In the genomic region with DNA sequence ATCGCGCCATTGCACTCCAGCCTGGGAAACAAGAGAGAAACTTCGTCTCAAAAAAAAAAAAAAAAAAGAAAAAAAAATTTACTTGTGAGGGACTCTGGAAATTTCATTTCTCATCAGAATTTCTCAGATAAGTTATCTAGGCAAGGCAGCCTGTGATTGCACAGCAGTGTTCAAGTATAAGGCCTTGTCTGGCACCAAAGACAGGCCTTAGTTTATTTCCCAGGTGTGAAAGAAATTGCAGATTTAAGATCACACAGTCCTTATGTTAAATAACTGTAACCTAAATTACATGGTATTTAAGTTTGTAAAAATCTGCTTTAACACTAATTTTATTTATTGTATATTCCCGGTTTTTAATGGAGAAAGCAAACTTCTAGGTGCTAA, we compare ENCODE assay signal across 1 cellular context.
TF ChIP-seq lines count a peak whose summit lies in the region.

No MANE protein-coding gene starts in this region.

TF ChIP-seq in HepG2, 621 proteins besides CTCF, POLR2A, EP300 and RAD21:
- TF ChIP-seq ZFX (CRISPR knock-in tag; IDR thresholded peaks at IDR 0.05; ENCODE audit: low read depth) (peak; percentile 16), RBFOX2 (IDR thresholded peaks at IDR 0.05; ENCODE audit: low read depth, low read length) (peak; percentile 56; the same call in 1 of the 2 replicates), AGO2 (optimal IDR thresholded peaks at IDR 0.05; ENCODE audit: low read depth, low read length) (peak; percentile 51), TBP (CRISPR knock-in tag; IDR thresholded peaks at IDR 0.05) (no peak), POLR2AphosphoS2 (IDR thresholded peaks at IDR 0.05; ENCODE audit: low read depth, low read length) (no peak), GLMP (CRISPR knock-in tag; IDR thresholded peaks at IDR 0.05; ENCODE audit: borderline replicate concordance) (no peak), ZNF746 (CRISPR knock-in tag; IDR thresholded peaks at IDR 0.05) (no peak), MTA3 (CRISPR knock-in tag; IDR thresholded peaks at IDR 0.05) (no peak)
- TF ChIP-seq, protein P1, sequence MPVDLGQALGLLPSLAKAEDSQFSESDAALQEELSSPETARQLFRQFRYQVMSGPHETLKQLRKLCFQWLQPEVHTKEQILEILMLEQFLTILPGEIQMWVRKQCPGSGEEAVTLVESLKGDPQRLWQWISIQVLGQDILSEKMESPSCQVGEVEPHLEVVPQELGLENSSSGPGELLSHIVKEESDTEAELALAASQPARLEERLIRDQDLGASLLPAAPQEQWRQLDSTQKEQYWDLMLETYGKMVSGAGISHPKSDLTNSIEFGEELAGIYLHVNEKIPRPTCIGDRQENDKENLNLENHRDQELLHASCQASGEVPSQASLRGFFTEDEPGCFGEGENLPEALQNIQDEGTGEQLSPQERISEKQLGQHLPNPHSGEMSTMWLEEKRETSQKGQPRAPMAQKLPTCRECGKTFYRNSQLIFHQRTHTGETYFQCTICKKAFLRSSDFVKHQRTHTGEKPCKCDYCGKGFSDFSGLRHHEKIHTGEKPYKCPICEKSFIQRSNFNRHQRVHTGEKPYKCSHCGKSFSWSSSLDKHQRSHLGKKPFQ (CRISPR knock-in tag; IDR thresholded peaks at IDR 0.05; ENCODE audit: insufficient replicate concordance) = no peak
- TF ChIP-seq, protein P2, sequence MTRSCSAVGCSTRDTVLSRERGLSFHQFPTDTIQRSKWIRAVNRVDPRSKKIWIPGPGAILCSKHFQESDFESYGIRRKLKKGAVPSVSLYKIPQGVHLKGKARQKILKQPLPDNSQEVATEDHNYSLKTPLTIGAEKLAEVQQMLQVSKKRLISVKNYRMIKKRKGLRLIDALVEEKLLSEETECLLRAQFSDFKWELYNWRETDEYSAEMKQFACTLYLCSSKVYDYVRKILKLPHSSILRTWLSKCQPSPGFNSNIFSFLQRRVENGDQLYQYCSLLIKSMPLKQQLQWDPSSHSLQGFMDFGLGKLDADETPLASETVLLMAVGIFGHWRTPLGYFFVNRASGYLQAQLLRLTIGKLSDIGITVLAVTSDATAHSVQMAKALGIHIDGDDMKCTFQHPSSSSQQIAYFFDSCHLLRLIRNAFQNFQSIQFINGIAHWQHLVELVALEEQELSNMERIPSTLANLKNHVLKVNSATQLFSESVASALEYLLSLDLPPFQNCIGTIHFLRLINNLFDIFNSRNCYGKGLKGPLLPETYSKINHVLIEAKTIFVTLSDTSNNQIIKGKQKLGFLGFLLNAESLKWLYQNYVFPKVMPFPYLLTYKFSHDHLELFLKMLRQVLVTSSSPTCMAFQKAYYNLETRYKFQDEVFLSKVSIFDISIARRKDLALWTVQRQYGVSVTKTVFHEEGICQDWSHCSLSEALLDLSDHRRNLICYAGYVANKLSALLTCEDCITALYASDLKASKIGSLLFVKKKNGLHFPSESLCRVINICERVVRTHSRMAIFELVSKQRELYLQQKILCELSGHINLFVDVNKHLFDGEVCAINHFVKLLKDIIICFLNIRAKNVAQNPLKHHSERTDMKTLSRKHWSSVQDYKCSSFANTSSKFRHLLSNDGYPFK (CRISPR knock-in tag; IDR thresholded peaks at IDR 0.05; ENCODE audit: borderline replicate concordance) = no peak
- TF ChIP-seq, protein P3, sequence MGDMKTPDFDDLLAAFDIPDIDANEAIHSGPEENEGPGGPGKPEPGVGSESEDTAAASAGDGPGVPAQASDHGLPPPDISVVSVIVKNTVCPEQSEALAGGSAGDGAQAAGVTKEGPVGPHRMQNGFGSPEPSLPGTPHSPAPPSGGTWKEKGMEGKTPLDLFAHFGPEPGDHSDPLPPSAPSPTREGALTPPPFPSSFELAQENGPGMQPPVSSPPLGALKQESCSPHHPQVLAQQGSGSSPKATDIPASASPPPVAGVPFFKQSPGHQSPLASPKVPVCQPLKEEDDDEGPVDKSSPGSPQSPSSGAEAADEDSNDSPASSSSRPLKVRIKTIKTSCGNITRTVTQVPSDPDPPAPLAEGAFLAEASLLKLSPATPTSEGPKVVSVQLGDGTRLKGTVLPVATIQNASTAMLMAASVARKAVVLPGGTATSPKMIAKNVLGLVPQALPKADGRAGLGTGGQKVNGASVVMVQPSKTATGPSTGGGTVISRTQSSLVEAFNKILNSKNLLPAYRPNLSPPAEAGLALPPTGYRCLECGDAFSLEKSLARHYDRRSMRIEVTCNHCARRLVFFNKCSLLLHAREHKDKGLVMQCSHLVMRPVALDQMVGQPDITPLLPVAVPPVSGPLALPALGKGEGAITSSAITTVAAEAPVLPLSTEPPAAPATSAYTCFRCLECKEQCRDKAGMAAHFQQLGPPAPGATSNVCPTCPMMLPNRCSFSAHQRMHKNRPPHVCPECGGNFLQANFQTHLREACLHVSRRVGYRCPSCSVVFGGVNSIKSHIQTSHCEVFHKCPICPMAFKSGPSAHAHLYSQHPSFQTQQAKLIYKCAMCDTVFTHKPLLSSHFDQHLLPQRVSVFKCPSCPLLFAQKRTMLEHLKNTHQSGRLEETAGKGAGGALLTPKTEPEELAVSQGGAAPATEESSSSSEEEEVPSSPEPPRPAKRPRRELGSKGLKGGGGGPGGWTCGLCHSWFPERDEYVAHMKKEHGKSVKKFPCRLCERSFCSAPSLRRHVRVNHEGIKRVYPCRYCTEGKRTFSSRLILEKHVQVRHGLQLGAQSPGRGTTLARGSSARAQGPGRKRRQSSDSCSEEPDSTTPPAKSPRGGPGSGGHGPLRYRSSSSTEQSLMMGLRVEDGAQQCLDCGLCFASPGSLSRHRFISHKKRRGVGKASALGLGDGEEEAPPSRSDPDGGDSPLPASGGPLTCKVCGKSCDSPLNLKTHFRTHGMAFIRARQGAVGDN (CRISPR knock-in tag; IDR thresholded peaks at IDR 0.05) = 0 out of 2 replicates have a peak, but pooled peaks have one; percentile 3
